20 cellular contexts compared by ENCODE assay signal in genomic region chr16:12862327-12862726, GRCh38. TPM values are rescaled to one million over a fixed set of nuclear protein-coding genes. Genes with fewer than 3 reads are reported as not detected.
DNase-seq lines count a peak whose midpoint lies in the region; ATAC-seq and TF ChIP-seq lines count a peak whose summit lies in the region.
"Had no signal": no experiment of that assay in that cellular context is flagged by ENCODE, and none has a peak within 500 bp of the region (broad histone marks: within the 10 kb centered on the region; RNA-seq: fewer than 3 reads in every experiment).

No MANE protein-coding gene starts in this region.

- no peak overlapping the region for H3K4me3 Mint-ChIP-seq in stimulated activated naive CD8-positive, alpha-beta T cell treated with anti-CD3 and anti-CD28 coated beads, Interleukin-15, amount 100 ng/mL, for 72 hours
- H3K4me3 Mint-ChIP-seq in endodermal cell (no peak overlapping the region), progenitor cell of endocrine pancreas (ENCODE audit: low read depth) (no peak overlapping the region), immature natural killer cell (no peak overlapping the region)
- H3K4me3 Mint-ChIP-seq: B cell; CD4-positive, CD25-positive, alpha-beta regulatory T cell; CD8-positive, alpha-beta T cell; HFFc6 had no signal

- H3K4me3 ChIP-seq in endodermal cell (ENCODE audit: low read length), result no peak overlapping the region
- H3K4me3 ChIP-seq: BLaER1, GM23248 had no signal

- no peak overlapping the region for H3K27ac ChIP-seq in endodermal cell (ENCODE audit: low read depth, low read length)
- H3K27ac ChIP-seq: 22Rv1, BLaER1, C4-2B, GM23248 had no signal

- H3K36me3 Mint-ChIP-seq in endodermal cell (ENCODE audit: low read depth) (no peaks in the 10 kb centered on the region), progenitor cell of endocrine pancreas (ENCODE audit: insufficient read depth) (no peaks in the 10 kb centered on the region), immature natural killer cell (no peaks in the 10 kb centered on the region)
- H3K36me3 Mint-ChIP-seq: CD4-positive, CD25-positive, alpha-beta regulatory T cell; CD8-positive, alpha-beta T cell had no signal

- no peak overlapping the region for H3K27ac Mint-ChIP-seq in stimulated activated naive CD8-positive, alpha-beta T cell treated with anti-CD3 and anti-CD28 coated beads, Interleukin-15, amount 100 ng/mL, for 72 hours
- H3K27ac Mint-ChIP-seq in endodermal cell, result no peak overlapping the region
- peak overlapping the region; percentile 68 for H3K27ac Mint-ChIP-seq in progenitor cell of endocrine pancreas
- H3K27ac Mint-ChIP-seq in immature natural killer cell, result no peak overlapping the region
- H3K27ac Mint-ChIP-seq: B cell; CD4-positive, CD25-positive, alpha-beta regulatory T cell; CD8-positive, alpha-beta T cell; HFFc6 had no signal

- no peaks in the 10 kb centered on the region for H3K36me3 ChIP-seq in endodermal cell (ENCODE audit: control insufficient read depth, insufficient read depth, low read length)
- H3K36me3 ChIP-seq: BLaER1 had no signal

- peaks cover 11% of the 10 kb centered on the region for H3K27me3 Mint-ChIP-seq in stimulated activated naive CD8-positive, alpha-beta T cell treated with anti-CD3 and anti-CD28 coated beads, Interleukin-15, amount 100 ng/mL, for 72 hours
- H3K27me3 Mint-ChIP-seq in endodermal cell (ENCODE audit: insufficient read depth) (no peaks in the 10 kb centered on the region), progenitor cell of endocrine pancreas (no peaks in the 10 kb centered on the region), immature natural killer cell (ENCODE audit: low read depth in 3 of 3) (peaks cover 0 to 4% (median 2%) of the 10 kb centered on the region in 3 donors)
- H3K27me3 Mint-ChIP-seq: B cell had no signal

- DNase-seq in stimulated activated naive CD8-positive, alpha-beta T cell treated with anti-CD3 and anti-CD28 coated beads, Interleukin-15, amount 100 ng/mL, for 72 hours, result no peak
- DNase-seq in stimulated activated naive CD8-positive, alpha-beta T cell treated with anti-CD3 and anti-CD28 coated beads, Interleukin-15, Interleukin-2, amounts not matched to agents 100 U/mL and 50 U/mL, for 24 hours, result no peak
- DNase-seq in endodermal cell, result peak; percentile 22
- no peak for DNase-seq in progenitor cell of endocrine pancreas (ENCODE audit: low spot score, unreplicated experiment)
- no peak for DNase-seq in immature natural killer cell
- DNase-seq in stimulated activated naive CD4-positive, alpha-beta T cell (lab: John Stamatoyannopoulos, UW), result no peak
- no peak for DNase-seq in amniotic stem cell (lab: John Stamatoyannopoulos, UW)
- DNase-seq: Caco-2; CD4-positive, CD25-positive, alpha-beta regulatory T cell; CD8-positive, alpha-beta T cell; DMS153; DND-41; GM23248; H7; HFFc6 had no signal

- H3K9me3 ChIP-seq in endodermal cell (ENCODE audit: control insufficient read depth, low read length), result no peaks in the 10 kb centered on the region
- H3K9me3 ChIP-seq: Caco-2 had no signal

- TF ChIP-seq CTCF in endodermal cell (conservative IDR thresholded peaks at IDR 0.05) (no peak), progenitor cell of endocrine pancreas (IDR thresholded peaks at IDR 0.05; ENCODE audit: unreplicated experiment) (no peak)

- ATAC-seq in stimulated activated naive CD8-positive, alpha-beta T cell treated with anti-CD3 and anti-CD28 coated beads, Interleukin-15, amount 100 ng/mL, for 72 hours, result peak; percentile 28
- no peak for ATAC-seq in stimulated activated naive CD8-positive, alpha-beta T cell treated with anti-CD3 and anti-CD28 coated beads, Interleukin-15, Interleukin-2, amounts not matched to agents 100 U/mL and 50 U/mL, for 24 hours
- ATAC-seq: CD8-positive, alpha-beta T cell had no signal

- WGBS in endodermal cell (ENCODE audit: insufficient coverage in 1 of 2, insufficient read length in 1 of 2), 2 experiments, result 94 to 97% methylated on average over 11 to 22 of the region's 22 CpGs

- H3K9me3 Mint-ChIP-seq in stimulated activated naive CD8-positive, alpha-beta T cell treated with anti-CD3 and anti-CD28 coated beads, Interleukin-15, amount 100 ng/mL, for 72 hours, result peaks cover 0 to 4% of the 10 kb centered on the region in 2 donors
- H3K9me3 Mint-ChIP-seq in endodermal cell (peaks cover 3% of the 10 kb centered on the region), progenitor cell of endocrine pancreas (ENCODE audit: low read depth) (no peaks in the 10 kb centered on the region), immature natural killer cell (no peaks in the 10 kb centered on the region)

- no peaks in the 10 kb centered on the region for H3K4me1 Mint-ChIP-seq in stimulated activated naive CD8-positive, alpha-beta T cell treated with anti-CD3 and anti-CD28 coated beads, Interleukin-15, amount 100 ng/mL, for 72 hours
- H3K4me1 Mint-ChIP-seq in endodermal cell (peaks cover 4% of the 10 kb centered on the region), progenitor cell of endocrine pancreas (ENCODE audit: low read depth) (no peaks in the 10 kb centered on the region), immature natural killer cell (no peaks in the 10 kb centered on the region)
- H3K4me1 Mint-ChIP-seq: B cell; CD4-positive, CD25-positive, alpha-beta regulatory T cell had no signal

- no peak overlapping the region for H3K9ac ChIP-seq in endodermal cell (ENCODE audit: extremely low read depth, low read length, poor library complexity, severe bottlenecking)
- H3K9ac ChIP-seq: BLaER1, GM23248 had no signal

- no peaks in the 10 kb centered on the region for H3K4me1 ChIP-seq in endodermal cell (ENCODE audit: control insufficient read depth, insufficient read depth, low read length)
- H3K4me1 ChIP-seq: BLaER1, Caco-2 had no signal

- no peaks in the 10 kb centered on the region for H3K27me3 ChIP-seq in endodermal cell (ENCODE audit: control insufficient read depth, insufficient read depth, low read length, poor library complexity, severe bottlenecking)
- H3K27me3 ChIP-seq: BLaER1 had no signal

RNA-seq across cellular contexts. Expression of gene SHISA9, which starts 39.1 kb away (rescaled TPM):
- total RNA-seq in endodermal cell (10 to 100 TPM in 1 of 2 donors, 1 to 10 TPM in 1; 5.2 to 27.8 TPM), progenitor cell of endocrine pancreas (3.0 and 3.7 TPM in 2 replicates)
- polyA plus RNA-seq in endodermal cell (2013, experiment 1 of 2), result 9.4 TPM
- 10.7 TPM for polyA plus RNA-seq in endodermal cell (2013, experiment 2 of 2)
- not detected for polyA plus RNA-seq in immature natural killer cell
- total RNA-seq: CD4-positive, CD25-positive, alpha-beta regulatory T cell; GM23248; HFFc6 had no signal
- polyA plus RNA-seq: AG04450; CD4-positive, CD25-positive, alpha-beta regulatory T cell; GM23248 had no signal

RNA-seq across cellular contexts. Expression of gene CPPED1, which starts 58.6 kb away (rescaled TPM):
- total RNA-seq in endodermal cell (10 to 100 TPM in 1 of 2 donors, 1 to 10 TPM in 1; 8.4 to 14.7 TPM), progenitor cell of endocrine pancreas (11.6 and 13.2 TPM in 2 replicates)
- 8.5 TPM for polyA plus RNA-seq in endodermal cell (2013, experiment 1 of 2)
- polyA plus RNA-seq in endodermal cell (2013, experiment 2 of 2), result 8.0 TPM
- 10 to 100 TPM in 2 of 3 donors, 1 to 10 TPM in 1; 10.0 to 15.4 (median 15.2) TPM for polyA plus RNA-seq in immature natural killer cell
